ENCODE assay signal across 8 cellular contexts in genomic region chr6:27809067-27809938, GRCh38.
DNase-seq lines count a peak whose midpoint lies in the region; ATAC-seq, FAIRE-seq and TF ChIP-seq lines count a peak whose summit lies in the region.

No MANE protein-coding gene starts in this region.

- no peak for TF ChIP-seq POLR2A in endothelial cell of umbilical vein (IDR thresholded peaks at IDR 0.05; ENCODE audit: low read depth, low read length)
- no peak for TF ChIP-seq POLR2A in prostate gland (IDR thresholded peaks at IDR 0.05)

- intact Hi-C loops in PC-3 (cut with micrococcal nuclease) = loop anchor here (2.0 kb wide), 2 partner anchors 1685 to 1777 kb away; a partner anchor contains a TSS
- intact Hi-C loops in endothelial cell of umbilical vein (cut with micrococcal nuclease) = loop anchor here (1.0 kb wide), 2 partner anchors 28 to 64 kb away; a partner anchor contains a TSS
- intact Hi-C loops in prostate gland (cut with DNase I) = no loop called here

- FAIRE-seq in endothelial cell of umbilical vein (lab: Jason Lieb, UNC) = no peak

- 18% methylated on average over 7 of the region's 7 CpGs for WGBS in prostate gland

- CTCF ChIA-PET in PC-3 (lab: Charles Lee) (interaction anchor here (0.6 kb wide), 1 partner anchor 547 kb away, joined by 3 read pairs; no protein-coding TSS in a partner anchor), endothelial cell of umbilical vein (lab: Charles Lee) (interaction anchor here (0.5 to 6.8 kb wide), 14 partner anchors 13 to 85 kb away, joined by 3 to 67 read pairs (median 6); a partner anchor contains a TSS)

- H3K27me3 ChIP-seq in PC-3 (ENCODE audit: low read length) (no peaks in the 10 kb centered on the region), endothelial cell of umbilical vein (ENCODE audit: control insufficient read depth in 2 of 2, insufficient read depth in 2 of 2, low read length in 2 of 2) (no peaks in the 10 kb centered on the region), prostate gland (replicated peaks; ENCODE audit: insufficient read depth) (no peaks in the 10 kb centered on the region)

- dilution Hi-C loops in endothelial cell of umbilical vein (cut with MboI; ENCODE audit: extremely low pct_ligation_motif_present, low sequenced_read_pairs) = no loop called here

- H4K20me1 ChIP-seq in PC-3 (ENCODE audit: low read length) = peaks cover 11% of the 10 kb centered on the region; the same call in 1 of the 2 replicates
- H4K20me1 ChIP-seq in endothelial cell of umbilical vein (replicated peaks; ENCODE audit: control insufficient read depth, extremely low read depth, insufficient read depth, low read length) = no peaks in the 10 kb centered on the region

- H3K4me2 ChIP-seq in PC-3 (ENCODE audit: low read length) (peak overlapping the region; percentile 94), endothelial cell of umbilical vein (ENCODE audit: insufficient read depth, low read length) (peak overlapping the region; percentile 87)

- H3K9me1 ChIP-seq in endothelial cell of umbilical vein (replicated peaks; ENCODE audit: control insufficient read depth, extremely low read depth, insufficient read depth, low read length) = no peaks in the 10 kb centered on the region

- H3K9ac ChIP-seq in ES-I3 (ENCODE audit: low read depth, low read length) = peak overlapping the region; percentile 82
- peak overlapping the region; percentile 76 for H3K9ac ChIP-seq in PC-3 (ENCODE audit: low read length)
- H3K9ac ChIP-seq in endothelial cell of umbilical vein (replicated peaks; ENCODE audit: extremely low read depth, insufficient read depth, low read length) = peak overlapping the region; percentile 70

- no peak for TF ChIP-seq CTCF in PC-3 (conservative IDR thresholded peaks at IDR 0.05; ENCODE audit: low read depth, low read length)
- TF ChIP-seq CTCF in endothelial cell of umbilical vein (IDR thresholded peaks at IDR 0.05; ENCODE audit: extremely low read depth in 1 of 2, insufficient read depth in 1 of 2, low read depth in 1 of 2, low read length in 2 of 2) = no peak
- TF ChIP-seq CTCF in prostate gland (IDR thresholded peaks at IDR 0.05) = no peak

- ATAC-seq in PC-3 = no peak
- no peak for ATAC-seq in HG02938 (IDR thresholded peaks at IDR 0.05; ENCODE audit: unreplicated experiment)
- no peak for ATAC-seq in GM18909 (IDR thresholded peaks at IDR 0.05; ENCODE audit: poor library complexity, unreplicated experiment)
- no peak for ATAC-seq in GM21825 (IDR thresholded peaks at IDR 0.05; ENCODE audit: unreplicated experiment)

- BruUV-seq in PC-3 (replicated peaks; lab: Mats Ljungman, UMichigan) = no TSS peak
- no TSS peak for BruUV-seq in endothelial cell of umbilical vein (replicated peaks; lab: Mats Ljungman, UMichigan)

- peak overlapping the region; percentile 76 for H3K4me3 ChIP-seq in PC-3 (ENCODE audit: low read length)
- H3K4me3 ChIP-seq in endothelial cell of umbilical vein (replicated peaks in 1 of 3; ENCODE audit: insufficient read depth in 1 of 3, low read depth in 1 of 3, low read length in 3 of 3) = peak overlapping the region in 2 of 3 experiments; percentile 17 to 70
- H3K4me3 ChIP-seq in prostate gland = peak overlapping the region; percentile 46 to 58

- peaks cover 38% of the 10 kb centered on the region for H3F3A ChIP-seq in PC-3 (ENCODE audit: low read length, unreplicated experiment)

- H3K4me1 ChIP-seq in ES-I3 (ENCODE audit: insufficient read depth, low read length) = no peaks in the 10 kb centered on the region
- peaks cover 27% of the 10 kb centered on the region for H3K4me1 ChIP-seq in PC-3 (ENCODE audit: insufficient read depth, low read length)
- H3K4me1 ChIP-seq in endothelial cell of umbilical vein (ENCODE audit: control insufficient read depth, extremely low read depth, insufficient read depth, low read length) = peaks cover 29% of the 10 kb centered on the region
- no peaks in the 10 kb centered on the region for H3K4me1 ChIP-seq in prostate gland (replicated peaks)

- H2AFZ ChIP-seq in PC-3 (ENCODE audit: low read length) = no peak overlapping the region
- no peak overlapping the region for H2AFZ ChIP-seq in endothelial cell of umbilical vein (ENCODE audit: low read depth, low read length)

- POLR2A ChIA-PET in PC-3 (lab: Charles Lee; ENCODE audit: unreplicated experiment) = interaction anchor here (0.6 to 2.6 kb wide), 13 partner anchors 28 to 1778 kb away, joined by 3 to 38 read pairs (median 5); a partner anchor contains a TSS
- POLR2A ChIA-PET in endothelial cell of umbilical vein (lab: Charles Lee) = interaction anchor here (0.7 to 5.7 kb wide), 23 partner anchors 14 to 1789 kb away, joined by 3 to 99 read pairs (median 8); a partner anchor contains a TSS

- H3K79me2 ChIP-seq in PC-3 (ENCODE audit: low read length) (peaks cover 30% of the 10 kb centered on the region), endothelial cell of umbilical vein (ENCODE audit: control insufficient read depth, insufficient read depth, low read length) (no peaks in the 10 kb centered on the region)

- H3K9me3 ChIP-seq in ES-I3 (ENCODE audit: control insufficient read depth, insufficient read depth, low read length) (no peaks in the 10 kb centered on the region), PC-3 (ENCODE audit: low read length) (no peaks in the 10 kb centered on the region), endothelial cell of umbilical vein (replicated peaks; ENCODE audit: control insufficient read depth, insufficient read depth, low read length) (no peaks in the 10 kb centered on the region), prostate gland (no peaks in the 10 kb centered on the region)

- H3K36me3 ChIP-seq in ES-I3 (ENCODE audit: insufficient read depth, low read length) (no peaks in the 10 kb centered on the region), PC-3 (ENCODE audit: low read depth, low read length) (no peaks in the 10 kb centered on the region), endothelial cell of umbilical vein (ENCODE audit: control insufficient read depth in 2 of 2, extremely low read depth in 1 of 2, insufficient read depth in 2 of 2, low read length in 2 of 2) (no peaks in the 10 kb centered on the region), prostate gland (no peaks in the 10 kb centered on the region)

- DNase-seq in PC-3 = no peak
- DNase-seq in endothelial cell of umbilical vein (ENCODE audit: low read depth, low spot score) = no peak
- no peak for DNase-seq in prostate gland (ENCODE audit: low spot score)
- no peak for DNase-seq in C1 segment of cervical spinal cord (lab: John Stamatoyannopoulos, UW)

- H3K27ac ChIP-seq in PC-3 (ENCODE audit: low read length) = peak overlapping the region; percentile 65
- H3K27ac ChIP-seq in endothelial cell of umbilical vein (ENCODE audit: insufficient read depth, low read depth, low read length) = peak overlapping the region; percentile 62
- H3K27ac ChIP-seq in prostate gland = peak overlapping the region; percentile 89 to 90

- no peaks in the 10 kb centered on the region for H3K9me2 ChIP-seq in PC-3 (replicated peaks; ENCODE audit: low read length)

TF ChIP-seq in endothelial cell of umbilical vein, 7 proteins besides CTCF, POLR2A, EP300 and RAD21:
- no peak for TF ChIP-seq MYC (IDR thresholded peaks at IDR 0.05; ENCODE audit: low read depth, low read length)
- TF ChIP-seq MAX (IDR thresholded peaks at IDR 0.05; ENCODE audit: insufficient read depth, insufficient read length) = no peak
- no peak for TF ChIP-seq GATA2 (IDR thresholded peaks at IDR 0.05; ENCODE audit: insufficient read depth, insufficient read length, low read depth, low read length)
- TF ChIP-seq EZH2 (IDR thresholded peaks at IDR 0.05; ENCODE audit: borderline replicate concordance, low read depth, low read length, severe bottlenecking) = no peak
- TF ChIP-seq JUN (IDR thresholded peaks at IDR 0.05; ENCODE audit: borderline replicate concordance, insufficient read depth, insufficient read length, low read depth) = no peak
- no peak for TF ChIP-seq POLR2AphosphoS5 (IDR thresholded peaks at IDR 0.05; ENCODE audit: insufficient read depth, low read depth, low read length)
- no peak for TF ChIP-seq FOS (IDR thresholded peaks at IDR 0.05; ENCODE audit: borderline replicate concordance, insufficient read depth, low read length)
TF ChIP-seq in endothelial cell of umbilical vein: peak in this region for 0.
